ENCODE assay signal across 15 cellular contexts in genomic region chr11:119421351-119421750, GRCh38. TPM values are rescaled to one million over a fixed set of nuclear protein-coding genes. Genes with fewer than 3 reads are reported as not detected.
DNase-seq lines count a peak whose midpoint lies in the region; TF ChIP-seq lines count a peak whose summit lies in the region.
"Had no signal": no experiment of that assay in that cellular context is flagged by ENCODE, and none has a peak within 500 bp of the region (broad histone marks: within the 10 kb centered on the region; RNA-seq: fewer than 3 reads in every experiment).

No MANE protein-coding gene starts in this region.

- peaks cover 36% of the 10 kb centered on the region for H3K4me1 Mint-ChIP-seq in neural crest cell

- peaks cover 14% of the 10 kb centered on the region for H3K27me3 Mint-ChIP-seq in neural crest cell (ENCODE audit: low read depth)

- H3K9ac ChIP-seq in HUES64 (ENCODE audit: low read depth, low read length) = peak overlapping the region; percentile 84

- H3K9me3 ChIP-seq in HUES64 (ENCODE audit: insufficient read depth, low read depth, low read length) = no peaks in the 10 kb centered on the region

- H3K4me3 ChIP-seq in AG09309 (ENCODE audit: control insufficient read depth, low read depth, low read length) = peak overlapping the region; percentile 89
- peak overlapping the region; percentile 83 for H3K4me3 ChIP-seq in HUES64 (ENCODE audit: low read length)
- peak overlapping the region; percentile 45 for H3K4me3 ChIP-seq in epithelial cell of proximal tubule (ENCODE audit: low read depth, low read length)

- H3K9me3 Mint-ChIP-seq in neural crest cell = no peaks in the 10 kb centered on the region
- H3K9me3 Mint-ChIP-seq: activated naive CD4-positive, alpha-beta T cell treated with anti-CD3 and anti-CD28 coated beads, Interleukin-2, amount 10 ng/mL, durations not matched to agents 7 days and 5 days; stimulated activated memory B cell treated with anti-CD40 and anti-IgM and Interleukin-4, amounts not matched to agents 10 μg/mL and 1 μg/mL and 100 μg/mL, for 72 hours had no signal

- no peak overlapping the region for H3K27ac Mint-ChIP-seq in neural crest cell (ENCODE audit: unreplicated experiment)
- H3K27ac Mint-ChIP-seq: activated CD4-positive, alpha-beta T cell treated with anti-CD3 and anti-CD28 coated beads for 36 hours; activated naive CD4-positive, alpha-beta T cell treated with anti-CD3 and anti-CD28 coated beads, Interleukin-2, amount 10 ng/mL, durations not matched to agents 7 days and 5 days; stimulated activated memory B cell treated with anti-CD40 and anti-IgM and Interleukin-4, amounts not matched to agents 10 μg/mL and 1 μg/mL and 100 μg/mL, for 72 hours had no signal

- no peak for TF ChIP-seq CTCF in AG09309 (IDR thresholded peaks at IDR 0.05; ENCODE audit: control insufficient read depth, insufficient read depth, low read depth, low read length, missing control alignments)
- TF ChIP-seq CTCF in epithelial cell of proximal tubule (conservative IDR thresholded peaks at IDR 0.05; ENCODE audit: low read depth, low read length) = no peak
- TF ChIP-seq CTCF in neural crest cell (conservative IDR thresholded peaks at IDR 0.05) = no peak

- H3K36me3 Mint-ChIP-seq in neural crest cell (ENCODE audit: low read depth) = peaks cover 8% of the 10 kb centered on the region
- H3K36me3 Mint-ChIP-seq: activated naive CD4-positive, alpha-beta T cell treated with anti-CD3 and anti-CD28 coated beads, Interleukin-2, amount 10 ng/mL, durations not matched to agents 7 days and 5 days; stimulated activated memory B cell treated with anti-CD40 and anti-IgM and Interleukin-4, amounts not matched to agents 10 μg/mL and 1 μg/mL and 100 μg/mL, for 72 hours had no signal

- peaks cover 26% of the 10 kb centered on the region for H3K4me1 ChIP-seq in HUES64 (ENCODE audit: insufficient read depth, low read length)

- peaks cover 28% of the 10 kb centered on the region for H3K36me3 ChIP-seq in HUES64 (ENCODE audit: insufficient read depth, low read length)

- H3K27me3 ChIP-seq in HUES64 (ENCODE audit: insufficient read depth, low read length) = no peaks in the 10 kb centered on the region

- WGBS in HUES64 = 6% methylated on average over 5 of the region's 8 CpGs

- DNase-seq in AG09309 (ENCODE audit: low read depth) (no peak), epithelial cell of proximal tubule (ENCODE audit: low read depth) (no peak), neural crest cell (ENCODE audit: low read depth, low spot score) (no peak), AML-193 (lab: John Stamatoyannopoulos, UW) (no peak), iPS-NIHi7 (ENCODE audit: extremely low spot score) (no peak), H4 (ENCODE audit: low spot score) (no peak)
- no peak for DNase-seq in stimulated activated CD4-positive, alpha-beta T cell treated with anti-CD3 and anti-CD28 coated beads, Interleukin-1b, Interleukin-23, amount 100 ng/mL, for 48 hours
- DNase-seq: activated naive CD4-positive, alpha-beta T cell treated with anti-CD3 and anti-CD28 coated beads, Interleukin-2, amount 10 ng/mL, durations not matched to agents 7 days and 5 days; Karpas-422; SHP77; stimulated activated CD4-positive, alpha-beta T cell treated with anti-CD3 and anti-CD28 coated beads, Interleukin-12 subunit alpha, Interleukin-12 subunit beta, amount 100 ng/mL, for 4 hours had no signal

- H3K4me3 Mint-ChIP-seq in neural crest cell = peak overlapping the region; percentile 94
- H3K4me3 Mint-ChIP-seq: activated naive CD4-positive, alpha-beta T cell treated with anti-CD3 and anti-CD28 coated beads, Interleukin-2, amount 10 ng/mL, durations not matched to agents 7 days and 5 days; stimulated activated memory B cell treated with anti-CD40 and anti-IgM and Interleukin-4, amounts not matched to agents 10 μg/mL and 1 μg/mL and 100 μg/mL, for 72 hours had no signal

- H3K27ac ChIP-seq in HUES64 (ENCODE audit: low read depth, low read length) = peak overlapping the region; percentile 42; the same call in 1 of the 2 replicates

RNA-seq across cellular contexts. Expression of gene THY1, which starts 1.6 kb away (rescaled TPM):
- 283 TPM for polyA plus RNA-seq in HUES64 (2013, experiment 1 of 2)
- polyA plus RNA-seq in HUES64 (2013, experiment 2 of 2) = 308 TPM
- 6.4 and 9.0 TPM in 2 replicates for total RNA-seq in epithelial cell of proximal tubule
- 75.4 and 90.3 TPM in 2 replicates for total RNA-seq in neural crest cell
- 191 and 193 TPM in 2 replicates for total RNA-seq in H4 (2014; rRNA removed; shearing (Covaris generic))
- total RNA-seq: NCI-H460 had no signal

RNA-seq across cellular contexts. Expression of gene USP2, which starts 39.9 kb away (rescaled TPM):
- 3.9 TPM for polyA plus RNA-seq in HUES64 (2013, experiment 1 of 2)
- polyA plus RNA-seq in HUES64 (2013, experiment 2 of 2) = 3.6 TPM
- 0.63 and 1.1 TPM in 2 replicates for total RNA-seq in epithelial cell of proximal tubule
- total RNA-seq in neural crest cell = 3.4 and 3.7 TPM in 2 replicates
- total RNA-seq in H4 (2014; rRNA removed; shearing (Covaris generic)) = 0.21 and 0.29 TPM in 2 replicates
